7 cellular contexts compared by ENCODE assay signal in the genomic region with DNA sequence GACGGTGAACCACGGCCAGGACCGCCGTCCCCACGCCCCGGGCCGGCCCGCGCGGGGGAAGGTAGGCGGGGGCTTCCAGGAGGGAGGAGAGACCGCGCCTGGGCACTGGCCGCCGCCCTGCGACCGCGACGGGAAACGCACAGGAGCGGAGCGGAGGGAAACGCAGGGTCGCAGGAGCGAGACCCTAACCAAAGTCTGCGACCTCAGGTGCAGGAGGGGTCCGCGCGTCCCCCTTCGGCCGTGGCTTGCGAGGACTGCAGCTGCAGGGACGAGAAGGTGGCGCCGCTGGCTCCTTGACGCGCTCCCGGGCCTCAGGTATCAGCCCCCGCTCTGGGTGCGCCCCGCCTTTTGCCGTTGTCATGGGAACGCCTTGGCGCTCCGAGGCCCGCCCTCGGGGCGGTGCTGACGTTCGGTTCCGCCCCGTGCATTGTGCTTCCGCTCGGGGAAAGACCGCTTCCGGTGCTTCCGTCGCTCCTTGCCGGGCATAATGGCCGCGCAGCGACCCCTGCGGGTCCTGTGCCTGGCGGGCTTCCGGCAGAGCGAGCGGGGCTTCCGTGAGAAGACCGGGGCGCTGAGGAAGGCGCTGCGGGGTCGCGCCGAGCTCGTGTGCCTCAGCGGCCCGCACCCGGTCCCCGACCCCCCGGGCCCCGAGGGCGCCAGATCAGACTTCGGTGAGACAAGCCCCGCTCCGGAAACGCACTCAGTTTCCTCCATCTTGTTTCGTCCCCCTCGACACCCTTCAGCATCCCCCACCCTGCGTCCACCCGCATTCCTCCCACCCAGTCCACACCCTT. TPM values are rescaled to one million over a fixed set of nuclear protein-coding genes. Genes with fewer than 3 reads are reported as not detected.
DNase-seq lines count a peak whose midpoint lies in the region; ATAC-seq, FAIRE-seq and TF ChIP-seq lines count a peak whose summit lies in the region.

OVCA2 (plus strand) TSS at position 462 of the 794 bp plus-strand sequence; CDS start at position 488, 26 bp downstream.

- peaks cover 31% of the 10 kb centered on the region for H3K79me2 ChIP-seq in astrocyte (ENCODE audit: insufficient read depth, low read length)

- H3K9me3 ChIP-seq in astrocyte (ENCODE audit: insufficient read depth, low read depth, low read length), result no peaks in the 10 kb centered on the region

- DNase-seq in NCI-H1930 (lab: John Stamatoyannopoulos, UW), result peak; percentile 92 to 98
- peak; percentile 93 for DNase-seq in T-helper 22 cell (ENCODE audit: low read depth)
- DNase-seq in astrocyte (ENCODE audit: low read depth), result peak; percentile 83
- DNase-seq in hepatic stellate cell (ENCODE audit: low spot score), result peak; percentile 92
- peak; percentile 76 for DNase-seq in retinal pigment epithelial cell (ENCODE audit: low read depth)

- no peak for FAIRE-seq in astrocyte (lab: Jason Lieb, UNC)

- H3K27me3 ChIP-seq in astrocyte (ENCODE audit: insufficient read depth, low read length), result no peaks in the 10 kb centered on the region

- H3K9me3 Mint-ChIP-seq in astrocyte (ENCODE audit: unreplicated experiment), result no peaks in the 10 kb centered on the region

- H3K4me3 ChIP-seq in astrocyte (ENCODE audit: insufficient read depth, low read depth, low read length) (peak within 1 kb of the TSS; percentile 77), retinal pigment epithelial cell (ENCODE audit: low read length) (peak within 1 kb of the TSS; percentile 86)

- peaks cover 23% of the 10 kb centered on the region for H4K20me1 ChIP-seq in astrocyte (ENCODE audit: insufficient read depth, low read length)

- H3K27ac ChIP-seq in astrocyte (ENCODE audit: low read depth, low read length), result peak within 1 kb of the TSS; percentile 93

- peaks cover 31% of the 10 kb centered on the region for H3K4me1 ChIP-seq in astrocyte (ENCODE audit: insufficient read depth, low read length)

- H3K4me3 Mint-ChIP-seq in astrocyte (ENCODE audit: unreplicated experiment), result peak within 1 kb of the TSS; percentile 85

- ATAC-seq in GM18498 (IDR thresholded peaks at IDR 0.05; ENCODE audit: unreplicated experiment), result peak; percentile 88
- peak; percentile 89 for ATAC-seq in HG02885 (IDR thresholded peaks at IDR 0.05; ENCODE audit: poor library complexity, unreplicated experiment)

- H3K27ac Mint-ChIP-seq in astrocyte (ENCODE audit: unreplicated experiment), result peak within 1 kb of the TSS; percentile 86

- H3K9ac ChIP-seq in astrocyte (ENCODE audit: low read length), result peak within 1 kb of the TSS; percentile 94

- H3K4me2 ChIP-seq in astrocyte (ENCODE audit: low read length), result peak within 1 kb of the TSS; percentile 98

- TF ChIP-seq CTCF in astrocyte (IDR thresholded peaks at IDR 0.05; ENCODE audit: insufficient read depth, low read depth, low read length), result peak; percentile 21
- peak; percentile 51 for TF ChIP-seq CTCF in retinal pigment epithelial cell (conservative IDR thresholded peaks at IDR 0.05; ENCODE audit: low read depth, low read length)

- H3K36me3 Mint-ChIP-seq in astrocyte (ENCODE audit: low read depth, unreplicated experiment), result peaks cover 14% of the 10 kb centered on the region

- peak within 1 kb of the TSS; percentile 87 for H2AFZ ChIP-seq in astrocyte (ENCODE audit: low read depth, low read length)

- H3K27me3 Mint-ChIP-seq in astrocyte (ENCODE audit: low read depth, unreplicated experiment), result no peaks in the 10 kb centered on the region

- H3K4me1 Mint-ChIP-seq in astrocyte (ENCODE audit: low read depth, unreplicated experiment), result peaks cover 6% of the 10 kb centered on the region

- H3K36me3 ChIP-seq in astrocyte (ENCODE audit: insufficient read depth, low read length), result peaks cover 7% of the 10 kb centered on the region

RNA-seq across cellular contexts. Expression of gene OVCA2, which starts in this region (rescaled TPM):
- total RNA-seq in astrocyte, result 32.8 and 36.8 TPM in 2 replicates

Comparison
In these comparisons a context has a peak if more than half of its experiments do, and no peak if none do; other contexts are left out.
1. Peak in every context shown above with its lines: DNase-seq, ATAC-seq, H3K4me3 ChIP-seq and H3K27ac ChIP-seq.